ENCODE assay signal across 9 cellular contexts in the genomic region with DNA sequence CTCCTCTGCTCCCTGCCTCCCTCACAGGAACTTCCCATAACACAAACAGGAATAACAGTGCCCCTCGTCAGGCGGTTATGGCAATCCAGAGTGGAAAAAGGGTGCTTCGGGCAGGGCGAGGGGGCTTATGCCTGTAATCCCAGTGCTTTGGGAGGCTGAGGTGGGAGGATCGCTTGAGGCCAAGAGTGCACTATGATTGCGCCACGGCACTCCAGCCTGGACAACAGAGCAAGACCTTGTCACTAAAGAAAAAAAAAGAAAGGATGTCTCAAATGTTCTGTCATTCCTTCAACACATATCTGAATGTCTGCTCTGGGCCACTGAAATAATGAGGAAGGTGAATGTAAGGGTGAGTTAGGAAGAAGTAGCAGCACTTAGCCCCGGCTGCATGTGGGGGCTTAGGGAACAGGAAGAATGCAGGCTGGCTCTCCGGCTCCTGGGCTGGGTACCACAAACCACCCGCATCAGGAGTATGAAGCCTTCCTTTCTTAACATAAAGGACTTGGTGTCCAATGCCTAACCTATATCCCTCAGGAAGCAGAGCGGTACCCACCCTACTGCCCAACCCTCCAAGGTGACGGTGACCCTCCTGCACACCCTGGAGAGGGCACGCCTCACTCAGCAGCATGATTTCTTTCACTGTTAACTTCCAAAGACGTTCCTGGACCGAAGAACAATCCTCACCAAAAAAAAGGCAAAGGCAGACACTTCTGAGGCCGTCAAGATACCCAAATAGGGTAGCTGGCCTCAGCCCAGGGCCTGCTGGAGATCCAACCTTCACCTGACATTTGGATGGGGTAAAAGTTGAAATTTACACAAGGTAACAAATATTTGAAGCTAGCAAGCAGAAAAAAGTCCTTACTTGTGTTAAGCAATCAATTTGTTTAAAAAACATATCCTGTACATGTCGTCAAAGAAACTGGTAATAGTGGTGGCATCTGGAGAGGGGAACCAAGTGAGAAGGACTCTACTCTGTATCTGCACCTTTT. TPM values are rescaled to one million over a fixed set of nuclear protein-coding genes. Genes with fewer than 3 reads are reported as not detected.
DNase-seq lines count a peak whose midpoint lies in the region; ATAC-seq and TF ChIP-seq lines count a peak whose summit lies in the region.
"Had no signal": no experiment of that assay in that cellular context is flagged by ENCODE, and none has a peak within 500 bp of the region (broad histone marks: within the 10 kb centered on the region; RNA-seq: fewer than 3 reads in every experiment).

No MANE protein-coding gene starts in this region.

- H3K27ac Mint-ChIP-seq in activated T-cell treated with anti-CD3 and anti-CD28 coated beads, Interleukin-2, amount 50 U/mL, for 72 hours: peak overlapping the region; percentile 87
- H3K27ac Mint-ChIP-seq in type B pancreatic cell: peak overlapping the region; percentile 78

- H2BK120ac ChIP-seq in mesenchymal stem cell (ENCODE audit: low read depth, low read length): peak overlapping the region; percentile 58

- H3K9me3 ChIP-seq in mesenchymal stem cell (ENCODE audit: control insufficient read depth, low read length): no peaks in the 10 kb centered on the region
- H3K9me3 ChIP-seq: SJCRH30 had no signal

- no peak for DNase-seq in activated T-cell treated with anti-CD3 and anti-CD28 coated beads, Interleukin-2, amount 50 U/mL, for 72 hours
- DNase-seq in activated T-cell treated with anti-CD3 and anti-CD28 coated beads, Interleukin-2, amount 50 U/mL, for 1 hour: no peak
- DNase-seq in mesenchymal stem cell: no peak
- no peak for DNase-seq in type B pancreatic cell (ENCODE audit: extremely low spot score, unreplicated experiment)
- DNase-seq in LoVo (ENCODE audit: low spot score): no peak
- no peak for DNase-seq in putamen (ENCODE audit: low spot score)

- peak overlapping the region in 1 of 2 experiments; percentile 90 for H3K4me3 ChIP-seq in mesenchymal stem cell (ENCODE audit: insufficient read depth in 1 of 2, low read depth in 1 of 2, low read length in 2 of 2)

- peak overlapping the region; percentile 47 for H4K8ac ChIP-seq in mesenchymal stem cell (ENCODE audit: low read length)

- 62 to 74% (median 65%) methylated on average over 17 of the region's 17 CpGs for WGBS in adipose tissue, 3 donors
- WGBS in mesenchymal stem cell: 94% methylated on average over 14 of the region's 17 CpGs

- H3K27me3 ChIP-seq in mesenchymal stem cell (ENCODE audit: control insufficient read depth in 1 of 2, insufficient read depth in 1 of 2, low read length in 2 of 2): no peaks in the 10 kb centered on the region
- H3K27me3 ChIP-seq: SJCRH30 had no signal

- no peak overlapping the region for H3K4me2 ChIP-seq in mesenchymal stem cell (ENCODE audit: low read length, poor library complexity, severe bottlenecking)

- peaks cover 0 to 1% of the 10 kb centered on the region in 2 donors for H3K36me3 Mint-ChIP-seq in activated T-cell treated with anti-CD3 and anti-CD28 coated beads, Interleukin-2, amount 50 U/mL, for 72 hours (ENCODE audit: insufficient read depth in 2 of 2)
- H3K36me3 Mint-ChIP-seq in type B pancreatic cell: no peaks in the 10 kb centered on the region

- TF ChIP-seq CTCF in type B pancreatic cell (conservative IDR thresholded peaks at IDR 0.05): no peak

- H4K91ac ChIP-seq in mesenchymal stem cell (ENCODE audit: low read length): peak overlapping the region; percentile 6

- H3K14ac ChIP-seq in mesenchymal stem cell (ENCODE audit: low read length in 2 of 2): no peak overlapping the region

- H2BK15ac ChIP-seq in mesenchymal stem cell (ENCODE audit: low read depth, poor library complexity, severe bottlenecking): no peak overlapping the region

- H3K27ac ChIP-seq in adipose tissue (ENCODE audit: low read depth, low read length) (peak overlapping the region; percentile 13), mesenchymal stem cell (ENCODE audit: low read length, poor library complexity, severe bottlenecking) (peak overlapping the region; percentile 85)

- peaks cover 43% of the 10 kb centered on the region for H3K4me1 Mint-ChIP-seq in activated T-cell treated with anti-CD3 and anti-CD28 coated beads, Interleukin-2, amount 50 U/mL, for 72 hours (ENCODE audit: low read depth)
- H3K4me1 Mint-ChIP-seq in type B pancreatic cell (ENCODE audit: unreplicated experiment): peaks cover 38% of the 10 kb centered on the region

- peak overlapping the region; percentile 58 to 87 for H3K18ac ChIP-seq in mesenchymal stem cell (ENCODE audit: low read depth in 1 of 2, low read length in 2 of 2)

- H2AK5ac ChIP-seq in mesenchymal stem cell (ENCODE audit: low read length, severe bottlenecking): peak overlapping the region; percentile 89

- H2BK12ac ChIP-seq in mesenchymal stem cell (ENCODE audit: low read length in 2 of 2): peak overlapping the region; percentile 90 to 94

- peak overlapping the region in 1 of 2 experiments; percentile 83 for H3K4ac ChIP-seq in mesenchymal stem cell (ENCODE audit: low read depth in 1 of 2, low read length in 2 of 2)

- no peaks in the 10 kb centered on the region for H3K27me3 Mint-ChIP-seq in activated T-cell treated with anti-CD3 and anti-CD28 coated beads, Interleukin-2, amount 50 U/mL, for 72 hours (ENCODE audit: low read depth)
- peaks cover 16% of the 10 kb centered on the region for H3K27me3 Mint-ChIP-seq in type B pancreatic cell

- H3K9me3 Mint-ChIP-seq in activated T-cell treated with anti-CD3 and anti-CD28 coated beads, Interleukin-2, amount 50 U/mL, for 72 hours: no peaks in the 10 kb centered on the region
- no peaks in the 10 kb centered on the region for H3K9me3 Mint-ChIP-seq in type B pancreatic cell

- H3K23ac ChIP-seq in mesenchymal stem cell (ENCODE audit: low read length in 2 of 2): no peak overlapping the region

- H3K36me3 ChIP-seq in mesenchymal stem cell (ENCODE audit: control insufficient read depth in 1 of 2, insufficient read depth in 2 of 2, low read depth in 1 of 2, low read length in 2 of 2): peaks cover under 1 to 5% of the 10 kb centered on the region in 2 experiments
- H3K36me3 ChIP-seq: SJCRH30 had no signal

- H2BK5ac ChIP-seq in mesenchymal stem cell (ENCODE audit: low read depth, low read length, poor library complexity, severe bottlenecking): no peak overlapping the region

- no peak for ATAC-seq in activated T-cell treated with anti-CD3 and anti-CD28 coated beads, Interleukin-2, amount 50 U/mL, for 72 hours (replicated peaks in 1 of 2)
- ATAC-seq in GM21367 (IDR thresholded peaks at IDR 0.05; ENCODE audit: unreplicated experiment): no peak

- H2AFZ ChIP-seq in mesenchymal stem cell (ENCODE audit: low read depth, low read length): no peak overlapping the region

- H3K79me1 ChIP-seq in mesenchymal stem cell (replicated peaks; ENCODE audit: low read length, poor library complexity, severe bottlenecking): peaks cover 27% of the 10 kb centered on the region

- peaks cover 39% of the 10 kb centered on the region for H3K4me1 ChIP-seq in mesenchymal stem cell (ENCODE audit: control insufficient read depth, insufficient read depth, low read depth, low read length)
- H3K4me1 ChIP-seq: SJCRH30 had no signal

- peak overlapping the region; percentile 64 to 71 for H3K4me3 Mint-ChIP-seq in activated T-cell treated with anti-CD3 and anti-CD28 coated beads, Interleukin-2, amount 50 U/mL, for 72 hours
- peak overlapping the region; percentile 59 for H3K4me3 Mint-ChIP-seq in type B pancreatic cell

- H3K9ac ChIP-seq in mesenchymal stem cell (ENCODE audit: low read length): peak overlapping the region; percentile 93

RNA-seq across cellular contexts. Expression of a gene that starts 3.8 kb away (rescaled TPM):
- total RNA-seq in activated T-cell treated with anti-CD3 and anti-CD28 coated beads, Interleukin-2, amount 50 U/mL, for 72 hours: 10 to 100 TPM; 26.2 to 35.8 TPM
- 10 to 100 TPM in 2 of 3 donors, 1 to 10 TPM in 1; 9.4 to 19.7 (median 11.6) TPM for polyA plus RNA-seq in adipose tissue
- polyA plus RNA-seq in mesenchymal stem cell (2013, experiment 1 of 2): 28.4 TPM
- polyA plus RNA-seq in mesenchymal stem cell (2013, experiment 2 of 2): 27.0 TPM
- total RNA-seq in type B pancreatic cell (ENCODE audit: low replicate concordance): 36.1 and 44.1 TPM in 2 replicates
